In the genomic region with DNA sequence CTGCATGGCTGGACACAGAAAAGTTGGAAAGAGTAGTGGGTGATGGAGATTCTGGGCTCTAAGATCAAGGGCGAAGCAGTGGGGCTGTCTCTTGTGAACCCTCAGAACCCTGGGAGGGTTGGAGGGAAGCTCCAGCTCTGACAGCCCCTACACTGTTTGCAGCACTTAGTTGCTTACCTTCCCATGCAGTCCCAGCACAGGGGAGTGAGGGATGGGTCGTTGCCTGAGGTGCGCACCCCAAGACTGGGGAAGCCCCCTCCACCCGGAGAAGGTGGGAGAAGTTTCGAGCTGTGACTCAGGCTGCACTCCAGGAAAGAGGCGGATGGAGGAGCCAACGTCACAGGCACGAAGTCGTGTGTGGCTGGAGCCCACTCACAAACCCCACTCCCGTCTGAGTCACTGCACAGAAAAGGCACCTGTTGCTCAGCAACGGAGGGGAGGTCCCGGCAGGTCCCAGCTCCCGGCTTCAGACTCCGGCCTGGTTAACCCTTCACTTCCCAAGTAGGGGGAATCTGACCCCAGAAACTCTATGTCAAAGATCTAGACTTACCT, we compare ENCODE assay signal across 8 cellular contexts.
DNase-seq lines count a peak whose midpoint lies in the region; ATAC-seq lines count a peak whose summit lies in the region.

No MANE protein-coding gene starts in this region.

- peak overlapping the region; percentile 31 for H3K4me3 ChIP-seq in iPS-18a (ENCODE audit: low read length)

- H3K36me3 ChIP-seq in iPS-18a (ENCODE audit: control insufficient read depth, low read depth, low read length) = no peaks in the 10 kb centered on the region

- ATAC-seq in HG02678 (IDR thresholded peaks at IDR 0.05; ENCODE audit: unreplicated experiment) = no peak

- no peaks in the 10 kb centered on the region for H3K27me3 ChIP-seq in iPS-18a (ENCODE audit: control insufficient read depth, insufficient read depth, low read length)

- peak; percentile 60 for DNase-seq in HT1080 (ENCODE audit: low read depth)
- peak; percentile 12 for DNase-seq in activated T-cell treated with anti-CD3 and anti-CD28 coated beads for 4 hours
- peak; percentile 54 for DNase-seq in stimulated activated CD8-positive, alpha-beta memory T cell treated with anti-CD3 and anti-CD28 coated beads, Interleukin-12 subunit alpha, Interleukin-12 subunit beta, amount 100 ng/mL, for 24 hours (ENCODE audit: extremely low read depth)
- DNase-seq in HUDEP-2 (lab: John Stamatoyannopoulos, UW; ENCODE audit: unreplicated experiment in 76 of 76) = no peak
- no peak for DNase-seq in activated gamma-delta T cell treated with Interleukin-2 at 50 U/mL for 16 hours
- no peak for DNase-seq in HT-29 (ENCODE audit: low spot score)

- H3K4me1 ChIP-seq in iPS-18a (ENCODE audit: control insufficient read depth, low read depth, low read length) = peaks cover 22% of the 10 kb centered on the region

- no peak overlapping the region for H3K27ac ChIP-seq in iPS-18a (ENCODE audit: low read length)

- peaks cover 4% of the 10 kb centered on the region for H3K9me3 ChIP-seq in iPS-18a (ENCODE audit: control insufficient read depth, low read depth, low read length)

- no peak overlapping the region for H3K9ac ChIP-seq in iPS-18a (ENCODE audit: low read length)

Comparison
In these comparisons a context has a peak if more than half of its experiments do, and no peak if none do; other contexts are left out.
1. DNase-seq: peak in HT1080 (single experiment), activated T-cell treated with anti-CD3 and anti-CD28 coated beads for 4 hours (single experiment) and stimulated activated CD8-positive, alpha-beta memory T cell treated with anti-CD3 and anti-CD28 coated beads, Interleukin-12 subunit alpha, Interleukin-12 subunit beta, amount 100 ng/mL, for 24 hours (single experiment); none in HUDEP-2 (0 of 76), activated gamma-delta T cell treated with Interleukin-2 at 50 U/mL for 16 hours (single experiment) and HT-29 (single experiment).